8 cellular contexts compared by ENCODE assay signal in the genomic region with DNA sequence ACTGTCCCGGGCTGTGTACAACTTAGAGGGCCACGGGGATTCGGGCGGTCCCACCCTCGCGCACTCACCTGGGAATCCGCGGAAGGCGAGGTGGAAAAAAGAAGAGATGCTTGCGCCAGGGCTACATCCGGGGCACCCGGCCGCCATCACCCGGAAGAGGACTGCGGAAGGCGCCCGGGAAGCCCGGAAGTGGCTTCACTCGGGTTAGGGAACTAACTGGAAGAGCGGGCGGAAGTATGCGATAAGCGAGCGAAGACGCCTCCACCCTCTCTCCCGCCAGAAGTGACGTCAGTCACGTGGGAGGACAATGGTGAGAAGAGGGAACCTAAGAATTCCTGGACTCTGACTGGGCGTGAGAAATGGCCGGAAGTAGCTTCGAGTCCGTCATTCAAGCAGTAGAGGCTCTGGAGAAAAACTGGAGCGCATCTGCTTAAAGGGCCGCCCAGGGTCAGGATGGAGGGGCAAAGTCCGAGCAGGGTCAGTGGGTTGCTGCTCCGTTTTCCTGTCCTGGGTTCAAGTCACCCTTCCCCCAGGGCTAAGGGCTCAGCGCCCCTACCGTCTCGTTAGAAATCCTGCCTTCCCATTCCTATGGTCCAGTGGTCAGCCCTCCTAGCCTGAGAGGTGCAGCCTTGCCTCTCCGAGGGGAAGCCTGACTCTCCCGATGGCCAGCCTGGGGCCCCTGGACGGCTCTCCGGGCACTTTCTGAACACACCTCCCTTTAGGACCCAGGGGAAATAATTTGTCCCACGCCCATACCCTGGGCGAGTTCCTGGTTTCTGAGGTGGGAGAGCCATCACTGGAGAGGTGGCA. TPM values are rescaled to one million over a fixed set of nuclear protein-coding genes. Genes with fewer than 3 reads are reported as not detected.
DNase-seq lines count a peak whose midpoint lies in the region; ATAC-seq and TF ChIP-seq lines count a peak whose summit lies in the region.

Gene CD2BP2, minus strand, starts transcription at position 165 of the 810 bp plus-strand sequence. CDS start 627 bp downstream, outside the sequence.

- H3K4me1 Mint-ChIP-seq in activated T-cell treated with anti-CD3 and anti-CD28 coated beads, Interleukin-2, amount 50 U/mL, for 24 hours (ENCODE audit: low read depth), result peaks cover 56% of the 10 kb centered on the region

- peak within 1 kb of the TSS; percentile 96 for H3K4me3 Mint-ChIP-seq in activated T-cell treated with anti-CD3 and anti-CD28 coated beads, Interleukin-2, amount 50 U/mL, for 24 hours

- intact Hi-C loops in Panc1 (cut with micrococcal nuclease; ENCODE audit: unreplicated experiment), result no loop called here
- intact Hi-C loops in mucosa of descending colon (cut with DNase I, micrococcal nuclease), result no loop called here

- H3K4me3 ChIP-seq in Panc1 (ENCODE audit: low read depth in 2 of 2, low read length in 2 of 2) (peak within 1 kb of the TSS; percentile 98 to 99), epithelial cell of proximal tubule (ENCODE audit: low read depth, low read length) (peak within 1 kb of the TSS; percentile 85), mucosa of descending colon (peak within 1 kb of the TSS; percentile 86)

- no peaks in the 10 kb centered on the region for H3K27me3 ChIP-seq in Panc1 (ENCODE audit: control insufficient read depth, insufficient read depth, low read length)

- CTCF ChIA-PET in Panc1 (lab: Charles Lee), result interaction anchor here (1.1 to 1.5 kb wide), 2 partner anchors 41 to 264 kb away, joined by 3 read pairs; partner anchors contain the start of gene TBX6

- BruUV-seq in Panc1 (replicated peaks; lab: Mats Ljungman, UMichigan), result TSS peak; percentile 98

- H3K9me3 ChIP-seq in Panc1 (ENCODE audit: control insufficient read depth, insufficient read depth, low read depth, low read length) (no peaks in the 10 kb centered on the region), mucosa of descending colon (no peaks in the 10 kb centered on the region)

- DNase-seq in D341Med (ENCODE audit: low spot score) (peak; percentile 94), KBM-7 (peak; percentile 98), Panc1 (ENCODE audit: low read depth, low spot score) (peak; percentile 98), epithelial cell of proximal tubule (ENCODE audit: low read depth) (peak; percentile 97), mucosa of descending colon (peak; percentile 94 to 98 (median 97))
- DNase-seq in activated T-cell treated with anti-CD3 and anti-CD28 coated beads, Interleukin-2, amount 50 U/mL, for 24 hours, result peak; percentile 88
- DNase-seq in stimulated activated CD8-positive, alpha-beta memory T cell treated with anti-CD3 and anti-CD28 coated beads, Interleukin-4, amount 100 ng/mL, for 1 hour (ENCODE audit: low read depth in 2 of 2, low spot score in 1 of 2), result peak; percentile 56 to 77

- H3K9me3 Mint-ChIP-seq in activated T-cell treated with anti-CD3 and anti-CD28 coated beads, Interleukin-2, amount 50 U/mL, for 24 hours, result no peaks in the 10 kb centered on the region

- peak within 1 kb of the TSS; percentile 99 for H3K27ac ChIP-seq in Panc1 (ENCODE audit: low read length)

- in situ Hi-C loops in KBM-7 (cut with MboI; ENCODE audit: low pct_unique_long_range_greater_than_20kb, low sequenced_read_pairs), result loop anchor here (10.0 kb wide), 1 partner anchor 49 kb away; the partner anchor contains the start of gene ZNF771
- in situ Hi-C loops in Panc1 (cut with HindIII; ENCODE audit: low pct_unique_long_range_greater_than_20kb, low sequenced_read_pairs), result no loop called here

- H3K27me3 Mint-ChIP-seq in activated T-cell treated with anti-CD3 and anti-CD28 coated beads, Interleukin-2, amount 50 U/mL, for 24 hours, result no peaks in the 10 kb centered on the region

- H3K36me3 Mint-ChIP-seq in activated T-cell treated with anti-CD3 and anti-CD28 coated beads, Interleukin-2, amount 50 U/mL, for 24 hours (ENCODE audit: low read depth), result peaks cover 90% of the 10 kb centered on the region

- H3K27ac Mint-ChIP-seq in activated T-cell treated with anti-CD3 and anti-CD28 coated beads, Interleukin-2, amount 50 U/mL, for 24 hours, result peak within 1 kb of the TSS; percentile 98

- POLR2A ChIA-PET in Panc1 (lab: Charles Lee), result interaction anchor here (0.6 to 1.5 kb wide), 2 partner anchors 16 to 20 kb away, joined by 4 to 7 read pairs; no protein-coding TSS in a partner anchor

- ATAC-seq in GM21529 (IDR thresholded peaks at IDR 0.05; ENCODE audit: unreplicated experiment), result peak; percentile 55
- ATAC-seq in Panc1, result peak; percentile 92
- ATAC-seq in mucosa of descending colon, result peak; percentile 91

- H3K4me1 ChIP-seq in Panc1 (ENCODE audit: control insufficient read depth, insufficient read depth, low read length) (peaks cover 49% of the 10 kb centered on the region), mucosa of descending colon (ENCODE audit: low read depth) (peaks cover 16% of the 10 kb centered on the region)

- TF ChIP-seq CTCF in Panc1 (IDR thresholded peaks at IDR 0.05), result no peak
- TF ChIP-seq CTCF in epithelial cell of proximal tubule (conservative IDR thresholded peaks at IDR 0.05; ENCODE audit: low read depth, low read length), result peak; percentile 21
- TF ChIP-seq CTCF in mucosa of descending colon (IDR thresholded peaks at IDR 0.05), result no peak

- H3K36me3 ChIP-seq in Panc1 (ENCODE audit: control insufficient read depth, insufficient read depth, low read length) (peaks cover 5% of the 10 kb centered on the region), mucosa of descending colon (ENCODE audit: low read depth) (peaks cover 6% of the 10 kb centered on the region)

RNA-seq across cellular contexts. Expression of gene CD2BP2, which starts in this region (rescaled TPM):
- total RNA-seq in Panc1 (2021; ENCODE audit: unreplicated experiment) (90.7 TPM), epithelial cell of proximal tubule (68.9 and 75.2 TPM in 2 replicates), mucosa of descending colon (10 to 100 TPM; 53.4 to 57.9 (median 53.5) TPM)
- 68.7 TPM for polyA plus RNA-seq in Panc1 (2012; ENCODE audit: insufficient read length)

Comparison
In these comparisons a context has a peak if more than half of its experiments do, and no peak if none do; other contexts are left out.
1. Peak in every context shown above with its lines: DNase-seq, ATAC-seq, H3K4me3 ChIP-seq and H3K27ac ChIP-seq.